In genomic region chr7:80725181-80725611, GRCh38 we compare ENCODE assay signal across 1 cellular context.
TF ChIP-seq lines count a peak whose summit lies in the region.

No MANE protein-coding gene starts in this region.

TF ChIP-seq in HEK293, 187 proteins besides CTCF, POLR2A, EP300 and RAD21 (continued from another document):
- TF ChIP-seq, protein P1, sequence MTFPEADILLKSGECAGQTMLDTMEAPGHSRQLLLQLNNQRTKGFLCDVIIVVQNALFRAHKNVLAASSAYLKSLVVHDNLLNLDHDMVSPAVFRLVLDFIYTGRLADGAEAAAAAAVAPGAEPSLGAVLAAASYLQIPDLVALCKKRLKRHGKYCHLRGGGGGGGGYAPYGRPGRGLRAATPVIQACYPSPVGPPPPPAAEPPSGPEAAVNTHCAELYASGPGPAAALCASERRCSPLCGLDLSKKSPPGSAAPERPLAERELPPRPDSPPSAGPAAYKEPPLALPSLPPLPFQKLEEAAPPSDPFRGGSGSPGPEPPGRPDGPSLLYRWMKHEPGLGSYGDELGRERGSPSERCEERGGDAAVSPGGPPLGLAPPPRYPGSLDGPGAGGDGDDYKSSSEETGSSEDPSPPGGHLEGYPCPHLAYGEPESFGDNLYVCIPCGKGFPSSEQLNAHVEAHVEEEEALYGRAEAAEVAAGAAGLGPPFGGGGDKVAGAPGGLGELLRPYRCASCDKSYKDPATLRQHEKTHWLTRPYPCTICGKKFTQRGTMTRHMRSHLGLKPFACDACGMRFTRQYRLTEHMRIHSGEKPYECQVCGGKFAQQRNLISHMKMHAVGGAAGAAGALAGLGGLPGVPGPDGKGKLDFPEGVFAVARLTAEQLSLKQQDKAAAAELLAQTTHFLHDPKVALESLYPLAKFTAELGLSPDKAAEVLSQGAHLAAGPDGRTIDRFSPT (tag by site-specific recombination; IDR thresholded peaks at IDR 0.05): peak; percentile 89
- TF ChIP-seq ZBTB11 (tag by site-specific recombination; conservative IDR thresholded peaks at IDR 0.05; ENCODE audit: low read depth) (no peak), ZNF585B (tag by site-specific recombination; IDR thresholded peaks at IDR 0.05) (no peak), ZNF24 (tag by site-specific recombination; IDR thresholded peaks at IDR 0.05) (peak; percentile 61; the same call in 1 of the 2 replicates), ZNF239 (tag by site-specific recombination; IDR thresholded peaks at IDR 0.05) (no peak), ZNF629 (tag by site-specific recombination; IDR thresholded peaks at IDR 0.05) (peak; percentile 87), MYNN (tag by site-specific recombination; IDR thresholded peaks at IDR 0.05; ENCODE audit: borderline replicate concordance) (no peak), ZNF768 (tag by site-specific recombination; IDR thresholded peaks at IDR 0.05) (no peak), ZBTB20 (tag by site-specific recombination; IDR thresholded peaks at IDR 0.05) (no peak), HOXA7 (CRISPR knock-in tag; IDR thresholded peaks at IDR 0.05; ENCODE audit: borderline replicate concordance) (no peak), ZNF324 (tag by site-specific recombination; IDR thresholded peaks at IDR 0.05) (no peak), ZNF174 (tag by site-specific recombination; IDR thresholded peaks at IDR 0.05) (no peak), ZNF23 (tag by site-specific recombination; IDR thresholded peaks at IDR 0.05; ENCODE audit: borderline replicate concordance) (no peak), ZNF692 (tag by site-specific recombination; IDR thresholded peaks at IDR 0.05) (no peak), ZNF37A (tag by site-specific recombination; IDR thresholded peaks at IDR 0.05) (no peak), ZNF426 (tag by site-specific recombination; IDR thresholded peaks at IDR 0.05) (no peak), ZNF707 (tag by site-specific recombination; IDR thresholded peaks at IDR 0.05) (no peak), KLF16 (tag by site-specific recombination; IDR thresholded peaks at IDR 0.05) (no peak), ZNF2 (tag by site-specific recombination; IDR thresholded peaks at IDR 0.05) (peak; percentile 64; the same call in 1 of the 2 replicates), PRDM6 (tag by site-specific recombination; IDR thresholded peaks at IDR 0.05) (peak; percentile 75), ZNF76 (tag by site-specific recombination; IDR thresholded peaks at IDR 0.05; ENCODE audit: borderline replicate concordance, low read depth) (no peak), PBX3 (CRISPR knock-in tag; IDR thresholded peaks at IDR 0.05) (no peak), ELK4 (IDR thresholded peaks at IDR 0.05; ENCODE audit: borderline replicate concordance, low read depth, low read length) (no peak), FEZF1 (tag by site-specific recombination; IDR thresholded peaks at IDR 0.05) (no peak), ZNF416 (tag by site-specific recombination; IDR thresholded peaks at IDR 0.05) (no peak), YY2 (tag by site-specific recombination; IDR thresholded peaks at IDR 0.05) (no peak), SP3 (tag by site-specific recombination; IDR thresholded peaks at IDR 0.05) (peak; percentile 45; the same call in 1 of the 2 replicates), TRIM28 (IDR thresholded peaks at IDR 0.05; ENCODE audit: borderline replicate concordance, low read length) (no peak), ZNF138 (tag by site-specific recombination; IDR thresholded peaks at IDR 0.05; ENCODE audit: borderline replicate concordance) (no peak), ZNF391 (tag by site-specific recombination; IDR thresholded peaks at IDR 0.05; ENCODE audit: borderline replicate concordance, low read depth) (peak; percentile 28; the same call in 1 of the 2 replicates), ZBTB1 (tag by site-specific recombination; IDR thresholded peaks at IDR 0.05) (peak; percentile 35; the same call in 1 of the 2 replicates), ZNF548 (tag by site-specific recombination; IDR thresholded peaks at IDR 0.05) (no peak), ZNF623 (tag by site-specific recombination; IDR thresholded peaks at IDR 0.05) (no peak)
- TF ChIP-seq, protein P2, sequence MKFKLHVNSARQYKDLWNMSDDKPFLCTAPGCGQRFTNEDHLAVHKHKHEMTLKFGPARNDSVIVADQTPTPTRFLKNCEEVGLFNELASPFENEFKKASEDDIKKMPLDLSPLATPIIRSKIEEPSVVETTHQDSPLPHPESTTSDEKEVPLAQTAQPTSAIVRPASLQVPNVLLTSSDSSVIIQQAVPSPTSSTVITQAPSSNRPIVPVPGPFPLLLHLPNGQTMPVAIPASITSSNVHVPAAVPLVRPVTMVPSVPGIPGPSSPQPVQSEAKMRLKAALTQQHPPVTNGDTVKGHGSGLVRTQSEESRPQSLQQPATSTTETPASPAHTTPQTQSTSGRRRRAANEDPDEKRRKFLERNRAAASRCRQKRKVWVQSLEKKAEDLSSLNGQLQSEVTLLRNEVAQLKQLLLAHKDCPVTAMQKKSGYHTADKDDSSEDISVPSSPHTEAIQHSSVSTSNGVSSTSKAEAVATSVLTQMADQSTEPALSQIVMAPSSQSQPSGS (tag by site-specific recombination; IDR thresholded peaks at IDR 0.05; ENCODE audit: low read depth): peak; percentile 86
- TF ChIP-seq, protein P3, sequence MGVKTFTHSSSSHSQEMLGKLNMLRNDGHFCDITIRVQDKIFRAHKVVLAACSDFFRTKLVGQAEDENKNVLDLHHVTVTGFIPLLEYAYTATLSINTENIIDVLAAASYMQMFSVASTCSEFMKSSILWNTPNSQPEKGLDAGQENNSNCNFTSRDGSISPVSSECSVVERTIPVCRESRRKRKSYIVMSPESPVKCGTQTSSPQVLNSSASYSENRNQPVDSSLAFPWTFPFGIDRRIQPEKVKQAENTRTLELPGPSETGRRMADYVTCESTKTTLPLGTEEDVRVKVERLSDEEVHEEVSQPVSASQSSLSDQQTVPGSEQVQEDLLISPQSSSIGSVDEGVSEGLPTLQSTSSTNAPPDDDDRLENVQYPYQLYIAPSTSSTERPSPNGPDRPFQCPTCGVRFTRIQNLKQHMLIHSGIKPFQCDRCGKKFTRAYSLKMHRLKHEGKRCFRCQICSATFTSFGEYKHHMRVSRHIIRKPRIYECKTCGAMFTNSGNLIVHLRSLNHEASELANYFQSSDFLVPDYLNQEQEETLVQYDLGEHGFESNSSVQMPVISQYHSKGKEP (tag by site-specific recombination; IDR thresholded peaks at IDR 0.05): peak; percentile 89
- TF ChIP-seq, protein P4, sequence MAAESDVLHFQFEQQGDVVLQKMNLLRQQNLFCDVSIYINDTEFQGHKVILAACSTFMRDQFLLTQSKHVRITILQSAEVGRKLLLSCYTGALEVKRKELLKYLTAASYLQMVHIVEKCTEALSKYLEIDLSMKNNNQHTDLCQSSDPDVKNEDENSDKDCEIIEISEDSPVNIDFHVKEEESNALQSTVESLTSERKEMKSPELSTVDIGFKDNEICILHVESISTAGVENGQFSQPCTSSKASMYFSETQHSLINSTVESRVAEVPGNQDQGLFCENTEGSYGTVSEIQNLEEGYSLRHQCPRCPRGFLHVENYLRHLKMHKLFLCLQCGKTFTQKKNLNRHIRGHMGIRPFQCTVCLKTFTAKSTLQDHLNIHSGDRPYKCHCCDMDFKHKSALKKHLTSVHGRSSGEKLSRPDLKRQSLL (tag by site-specific recombination; IDR thresholded peaks at IDR 0.05): peak; percentile 67; the same call in 1 of the 2 replicates
- TF ChIP-seq, protein P5, sequence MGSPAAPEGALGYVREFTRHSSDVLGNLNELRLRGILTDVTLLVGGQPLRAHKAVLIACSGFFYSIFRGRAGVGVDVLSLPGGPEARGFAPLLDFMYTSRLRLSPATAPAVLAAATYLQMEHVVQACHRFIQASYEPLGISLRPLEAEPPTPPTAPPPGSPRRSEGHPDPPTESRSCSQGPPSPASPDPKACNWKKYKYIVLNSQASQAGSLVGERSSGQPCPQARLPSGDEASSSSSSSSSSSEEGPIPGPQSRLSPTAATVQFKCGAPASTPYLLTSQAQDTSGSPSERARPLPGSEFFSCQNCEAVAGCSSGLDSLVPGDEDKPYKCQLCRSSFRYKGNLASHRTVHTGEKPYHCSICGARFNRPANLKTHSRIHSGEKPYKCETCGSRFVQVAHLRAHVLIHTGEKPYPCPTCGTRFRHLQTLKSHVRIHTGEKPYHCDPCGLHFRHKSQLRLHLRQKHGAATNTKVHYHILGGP (tag by site-specific recombination; IDR thresholded peaks at IDR 0.05): no peak
